ENCODE assay signal across 20 cellular contexts in the genomic region with DNA sequence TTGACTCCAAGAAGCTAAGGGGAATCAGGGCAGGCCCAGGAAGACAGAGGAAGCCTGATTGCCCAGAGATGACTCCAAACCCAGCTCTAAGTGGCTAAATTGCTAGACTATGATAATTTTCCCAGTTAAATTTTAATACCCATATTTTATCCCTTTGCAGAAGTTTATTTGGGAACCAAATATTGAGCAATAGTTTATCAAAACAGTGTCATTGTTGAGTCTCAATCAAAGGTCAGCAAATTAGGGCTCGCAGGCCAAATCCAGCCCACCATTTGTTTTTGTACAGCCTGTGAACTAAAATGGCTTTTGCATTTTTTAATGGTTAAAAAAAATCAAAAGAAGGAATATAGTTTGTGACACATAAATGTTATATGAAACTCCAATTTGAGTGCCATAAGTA. TPM values are rescaled to one million over a fixed set of nuclear protein-coding genes. Genes with fewer than 3 reads are reported as not detected.
A peak's percentile ranks its signal among the peaks of the same experiment; 100 is the strongest.
DNase-seq lines count a peak whose midpoint lies in the region; ATAC-seq, FAIRE-seq and TF ChIP-seq lines count a peak whose summit lies in the region.
"Had no signal": no experiment of that assay in that cellular context is flagged by ENCODE, and none has a peak within 500 bp of the region (broad histone marks: within the 10 kb centered on the region; RNA-seq: fewer than 3 reads in every experiment).

No MANE protein-coding gene starts in this region.

- 37% methylated on average over 1 of the region's 1 CpG for WGBS in liver
- 10% methylated on average over 1 of the region's 1 CpG for WGBS in HepG2 (ENCODE audit: low lambda C conversion rate)
- WGBS in right lobe of liver (ENCODE audit: insufficient coverage, low coverage, low lambda C conversion rate, missing lambda C conversion rate): 44% methylated on average over 1 of the region's 1 CpG

- no peaks in the 10 kb centered on the region for H3K36me3 ChIP-seq in liver (ENCODE audit: control insufficient read depth in 4 of 4, insufficient read depth in 3 of 4, low read depth in 1 of 4, low read length in 3 of 4)
- H3K36me3 ChIP-seq in HepG2 (replicated peaks in 1 of 2; ENCODE audit: control insufficient read depth in 1 of 2, insufficient read depth in 2 of 2, low read length in 2 of 2): no peaks in the 10 kb centered on the region
- H3K36me3 ChIP-seq in bronchial epithelial cell (ENCODE audit: control insufficient read depth, insufficient read depth, low read length): no peaks in the 10 kb centered on the region
- H3K36me3 ChIP-seq in right lobe of liver: no peaks in the 10 kb centered on the region
- H3K36me3 ChIP-seq in kidney (ENCODE audit: control insufficient read depth in 1 of 2, insufficient read depth in 2 of 2, low read length in 2 of 2): no peaks in the 10 kb centered on the region
- H3K36me3 ChIP-seq: BLaER1 had no signal

- H3K27ac ChIP-seq in liver (ENCODE audit: low read depth in 1 of 2, low read length in 2 of 2) (no peak overlapping the region), HepG2 (ENCODE audit: extremely low read length, insufficient read depth, low read length) (no peak overlapping the region), right lobe of liver (no peak overlapping the region), kidney (ENCODE audit: low read depth in 2 of 2, low read length in 2 of 2) (no peak overlapping the region)
- H3K27ac ChIP-seq: 22Rv1, BLaER1, C4-2B had no signal

- TF ChIP-seq EP300 in HepG2 (IDR thresholded peaks at IDR 0.05; ENCODE audit: low read depth in 2 of 2, low read length in 2 of 2): no peak
- no peak for TF ChIP-seq EP300 in HepG2 (CRISPR knock-in tag; IDR thresholded peaks at IDR 0.05; ENCODE audit: borderline replicate concordance)

- CTCF ChIA-PET in HepG2 (lab: Yijun Ruan, JAX; ENCODE audit: low intra/inter-chr PET ratio, low total read pairs): no interaction called here

- TF ChIP-seq POLR2A in HepG2 (IDR thresholded peaks at IDR 0.05; ENCODE audit: insufficient read depth in 1 of 2, low read depth in 2 of 2, low read length in 2 of 2) (no peak), right lobe of liver (IDR thresholded peaks at IDR 0.05) (no peak)

- no peak for TF ChIP-seq CTCF in liver (IDR thresholded peaks at IDR 0.05; ENCODE audit: low read depth, low read length, missing input control)
- no peak for TF ChIP-seq CTCF in HepG2 (CRISPR knock-in tag; IDR thresholded peaks at IDR 0.05)
- no peak for TF ChIP-seq CTCF in bronchial epithelial cell (IDR thresholded peaks at IDR 0.05; ENCODE audit: insufficient read depth, low read length, severe bottlenecking)
- TF ChIP-seq CTCF in right lobe of liver (IDR thresholded peaks at IDR 0.05): no peak
- TF ChIP-seq CTCF in kidney (IDR thresholded peaks at IDR 0.05; ENCODE audit: borderline replicate concordance, extremely low read depth, insufficient read depth): no peak

- in situ Hi-C loops in HepG2 (cut with HindIII; ENCODE audit: extremely low pct_ligation_motif_present, low pct_unique_long_range_greater_than_20kb): no loop called here

- H3K79me2 ChIP-seq in HepG2 (ENCODE audit: insufficient read depth, low read length): no peaks in the 10 kb centered on the region

- H2AFZ ChIP-seq in HepG2 (ENCODE audit: low read length): no peak overlapping the region

- POLR2A ChIA-PET in HepG2 (lab: Yijun Ruan, JAX): no interaction called here

- ATAC-seq in HepG2: no peak
- ATAC-seq in right lobe of liver: peak in 3 of 4 donors; percentile 66 to 78 (median 67)
- ATAC-seq in GM21447 (IDR thresholded peaks at IDR 0.05; ENCODE audit: unreplicated experiment): no peak
- ATAC-seq: CD8-positive, alpha-beta T cell had no signal

- TF ChIP-seq RAD21 in liver (IDR thresholded peaks at IDR 0.05) (no peak), HepG2 (CRISPR knock-in tag; IDR thresholded peaks at IDR 0.05) (no peak)

- H3K27me3 ChIP-seq in liver (ENCODE audit: control insufficient read depth in 4 of 4, insufficient read depth in 4 of 4, low read length in 3 of 4): no peaks in the 10 kb centered on the region
- 0 out of 5 replicates have a peak, but pooled peaks cover 0 to 3% of the 10 kb centered on the region in 2 experiments for H3K27me3 ChIP-seq in HepG2 (ENCODE audit: control insufficient read depth in 1 of 2, insufficient read depth in 2 of 2, low read length in 2 of 2)
- no peaks in the 10 kb centered on the region for H3K27me3 ChIP-seq in bronchial epithelial cell (ENCODE audit: control insufficient read depth, insufficient read depth, low read length)
- H3K27me3 ChIP-seq in right lobe of liver: no peaks in the 10 kb centered on the region
- H3K27me3 ChIP-seq: BLaER1 had no signal

- H3K9ac ChIP-seq in liver (ENCODE audit: low read depth in 1 of 2, low read length in 2 of 2): no peak overlapping the region
- no peak overlapping the region for H3K9ac ChIP-seq in HepG2 (ENCODE audit: insufficient read depth, low read depth, low read length)
- no peak overlapping the region for H3K9ac ChIP-seq in kidney (ENCODE audit: low read length in 2 of 2)
- H3K9ac ChIP-seq: BLaER1 had no signal

- intact Hi-C loops in HepG2 (cut with micrococcal nuclease; ENCODE audit: unreplicated experiment) (no loop called here), right lobe of liver (cut with DNase I) (no loop called here), kidney (cut with DNase I) (no loop called here)

- H4K20me1 ChIP-seq in HepG2 (ENCODE audit: insufficient read depth, low read length): no peaks in the 10 kb centered on the region
- H4K20me1 ChIP-seq: BLaER1 had no signal

- no peak for FAIRE-seq in HepG2 (lab: Jason Lieb, UNC)
- FAIRE-seq in bronchial epithelial cell (lab: Jason Lieb, UNC): no peak
- no peak for FAIRE-seq in kidney (lab: Jason Lieb, UNC)
- FAIRE-seq: A204.1, G401.6, GM12892 had no signal

- H3K9me3 ChIP-seq in liver (ENCODE audit: control insufficient read depth in 4 of 4, low read length in 3 of 4): no peaks in the 10 kb centered on the region
- H3K9me3 ChIP-seq in HepG2 (ENCODE audit: low read length): no peaks in the 10 kb centered on the region
- H3K9me3 ChIP-seq in right lobe of liver: no peaks in the 10 kb centered on the region
- no peaks in the 10 kb centered on the region for H3K9me3 ChIP-seq in kidney (ENCODE audit: control insufficient read depth in 1 of 2, low read length in 2 of 2)
- H3K9me3 ChIP-seq: BLaER1, Caco-2 had no signal

- no peak overlapping the region for H3K4me2 ChIP-seq in HepG2 (ENCODE audit: low read depth, low read length)
- H3K4me2 ChIP-seq: BLaER1 had no signal

- H3K4me1 ChIP-seq in liver (ENCODE audit: control insufficient read depth in 4 of 4, insufficient read depth in 4 of 4, low read length in 3 of 4) (peaks cover 0 to 10% (median 4%) of the 10 kb centered on the region in 4 donors), HepG2 (ENCODE audit: insufficient read depth, low read length) (no peaks in the 10 kb centered on the region), right lobe of liver (peaks cover 0 to 11% (median 5%) of the 10 kb centered on the region in 4 donors), kidney (ENCODE audit: control insufficient read depth in 1 of 2, insufficient read depth in 1 of 2, low read depth in 1 of 2, low read length in 2 of 2) (no peaks in the 10 kb centered on the region)
- H3K4me1 ChIP-seq: BLaER1, Caco-2 had no signal

- no peak for DNase-seq in HepG2 (ENCODE audit: low spot score)
- DNase-seq in bronchial epithelial cell (ENCODE audit: low read depth): peak; percentile 19
- DNase-seq in right lobe of liver: no peak
- DNase-seq in kidney: no peak
- DNase-seq: Caco-2; CD4-positive, CD25-positive, alpha-beta regulatory T cell; CD8-positive, alpha-beta T cell; DMS153; DND-41; GOT3; H7; HCEC 1CT had no signal

- H3K4me3 ChIP-seq in liver (ENCODE audit: low read depth in 1 of 3, low read length in 3 of 3) (no peak overlapping the region), HepG2 (replicated peaks in 1 of 3; ENCODE audit: insufficient read depth in 1 of 3, low read depth in 2 of 3, low read length in 3 of 3) (no peak overlapping the region), bronchial epithelial cell (ENCODE audit: low read depth, low read length) (no peak overlapping the region), right lobe of liver (no peak overlapping the region), kidney (ENCODE audit: low read length in 2 of 2) (no peak overlapping the region)
- H3K4me3 ChIP-seq: BLaER1 had no signal

- no TSS peak for BruUV-seq in HepG2 (replicated peaks; lab: Mats Ljungman, UMichigan)

TF ChIP-seq in liver, 16 proteins besides CTCF, POLR2A, EP300 and RAD21 (continues in another document):
- TF ChIP-seq YY1 (IDR thresholded peaks at IDR 0.05) (peak; percentile 55), HNF4A (conservative IDR thresholded peaks at IDR 0.05) (peak; percentile 33 to 44)

TF ChIP-seq in HepG2, 621 proteins besides CTCF, POLR2A, EP300 and RAD21 (continues in another document):
- TF ChIP-seq ZNF44 (CRISPR knock-in tag; IDR thresholded peaks at IDR 0.05) (no peak), RFXANK (CRISPR knock-in tag; IDR thresholded peaks at IDR 0.05) (no peak)

RNA-seq across cellular contexts. Expression of a gene that starts 47.1 kb away (rescaled TPM):
- total RNA-seq in liver (100 to 1,000 TPM in 1 of 2 donors, 10 to 100 TPM in 1; 28.9 to 201 TPM), HepG2 (2016; rRNA removed; fragmentation: Illumina TruSeq; extraction: Trizol) (64.4 and 76.7 TPM in 2 replicates), bronchial epithelial cell (25.3 and 35.8 TPM in 2 replicates), right lobe of liver (10 to 100 TPM; 21.9 to 41.8 (median 31.4) TPM), kidney (80.2 TPM)
- polyA plus RNA-seq in liver (10 to 100 TPM; 14.3 to 16.2 TPM), HepG2 (2011; rRNA removed) (38.2 and 38.9 TPM in 2 replicates), kidney (ENCODE audit: insufficient read depth, low read depth, low replicate concordance) (13.1 TPM)
- 5.8 and 7.2 TPM in 2 replicates for total RNA-seq in HepG2 (2016; cell fraction: cytosol; rRNA removed; fragmentation: Illumina TruSeq; extraction: Trizol; ENCODE audit: low read depth)
- total RNA-seq in HepG2 (2016; cell fraction: insoluble cytoplasmic fraction; rRNA removed; fragmentation: Illumina TruSeq; extraction: Trizol): 58.0 and 76.5 TPM in 2 replicates
- total RNA-seq in HepG2 (2016; cell fraction: membrane; rRNA removed; fragmentation: Illumina TruSeq; extraction: Trizol): 18.3 and 23.6 TPM in 2 replicates
- total RNA-seq in HepG2 (2016; cell fraction: nucleus; rRNA removed; fragmentation: Illumina TruSeq; extraction: Trizol): 103 and 116 TPM in 2 replicates
- 25.2 and 34.9 TPM in 2 replicates for polyA plus RNA-seq in HepG2 (2011; cell fraction: cytosol; rRNA removed)
- 20.9 and 21.1 TPM in 2 replicates for polyA plus RNA-seq in HepG2 (2011; cell fraction: nucleus; rRNA removed)
- 42.0 and 46.8 TPM in 2 replicates for polyA plus RNA-seq in HepG2 (2012)
- 3.8 and 4.4 TPM in 2 replicates for polyA plus RNA-seq in HepG2 (2016; cell fraction: cytosol; fragmentation: Illumina TruSeq; extraction: Trizol; ENCODE audit: low read depth)
- 58.6 and 66.3 TPM in 2 replicates for polyA plus RNA-seq in HepG2 (2016; cell fraction: insoluble cytoplasmic fraction; fragmentation: Illumina TruSeq; extraction: Trizol; ENCODE audit: low read depth)
- 12.1 and 13.5 TPM in 2 replicates for polyA plus RNA-seq in HepG2 (2016; cell fraction: membrane; fragmentation: Illumina TruSeq; extraction: Trizol; ENCODE audit: low read depth)
- 109 and 114 TPM in 2 replicates for polyA plus RNA-seq in HepG2 (2016; cell fraction: nucleus; fragmentation: Illumina TruSeq; extraction: Trizol; ENCODE audit: insufficient read depth, low read depth)
- polyA minus RNA-seq in HepG2 (2011; rRNA and poly(A)+ RNA removed; ENCODE audit: low replicate concordance): 59.8 and 110 TPM in 2 replicates
- 35.1 and 35.9 TPM in 2 replicates for polyA minus RNA-seq in HepG2 (2011; cell fraction: cytosol; rRNA and poly(A)+ RNA removed)
- polyA minus RNA-seq in HepG2 (2011; cell fraction: nucleus; rRNA and poly(A)+ RNA removed): 43.9 and 51.8 TPM in 2 replicates

Comparison
In these comparisons a context has a peak if more than half of its experiments do, and no peak if none do; other contexts are left out.
1. ATAC-seq: peak in right lobe of liver (3 of 4); none in HepG2 (single experiment) and GM21447 (single experiment).